Comparison of ENCODE assay signal across 15 cellular contexts in genomic region chr12:101942206-101942605, GRCh38.
"Had no signal": no experiment of that assay in that cellular context is flagged by ENCODE, and none has a peak within 500 bp of the region (broad histone marks: within the 10 kb centered on the region; RNA-seq: fewer than 3 reads in every experiment).

No MANE protein-coding gene starts in this region.

- H3K4me2 ChIP-seq: neural progenitor cell, smooth muscle cell had no signal

- H3K79me2 ChIP-seq: parathyroid adenoma had no signal

- H3K9ac ChIP-seq: neural progenitor cell, parathyroid adenoma had no signal

- H2AFZ ChIP-seq: neural progenitor cell, parathyroid adenoma had no signal

- DNase-seq: activated T-cell treated with anti-CD3 and anti-CD28 coated beads, Interleukin-2, amount 50 U/mL, for 1 hour; anterior cingulate cortex; dermis blood vessel endothelial cell; erythroblast; head of caudate nucleus; left cardiac atrium; stimulated activated naive CD4-positive, alpha-beta T cell; T-helper 17 cell had no signal

- H3K4me1 ChIP-seq: parathyroid adenoma, right atrium auricular region had no signal

- H3K27ac ChIP-seq: neural progenitor cell, parathyroid adenoma had no signal

- H3K36me3 ChIP-seq: neural progenitor cell, right atrium auricular region had no signal

- H3K36me3 Mint-ChIP-seq: activated naive CD4-positive, alpha-beta T cell treated with anti-CD3 and anti-CD28 coated beads, Interleukin-2, amount 50 U/mL, for 72 hours; neural progenitor cell; type B pancreatic cell had no signal

- H3K4me3 ChIP-seq: neural progenitor cell, right atrium auricular region, smooth muscle cell had no signal

- ATAC-seq: activated CD4-positive, CD25-positive, alpha-beta regulatory T cell treated with anti-CD3 and anti-CD28 coated beads, Interleukin-2, amount 50 U/mL, for 24 hours; activated naive CD4-positive, alpha-beta T cell treated with anti-CD3 and anti-CD28 coated beads, Interleukin-2, amount 50 U/mL, for 72 hours; left cardiac atrium had no signal

- H3K27me3 ChIP-seq: neural progenitor cell, right atrium auricular region had no signal

- H3K4me3 Mint-ChIP-seq: neural progenitor cell, T-helper 17 cell, type B pancreatic cell had no signal

- H3K4me1 Mint-ChIP-seq: neural progenitor cell, T-helper 17 cell had no signal

- H3K9me3 ChIP-seq: right atrium auricular region had no signal

- H3K9me3 Mint-ChIP-seq: activated naive CD4-positive, alpha-beta T cell treated with anti-CD3 and anti-CD28 coated beads, Interleukin-2, amount 50 U/mL, for 72 hours; neural progenitor cell; type B pancreatic cell had no signal

- H3K27ac Mint-ChIP-seq: activated naive CD4-positive, alpha-beta T cell treated with anti-CD3 and anti-CD28 coated beads, Interleukin-2, amount 50 U/mL, for 72 hours; neural progenitor cell; T-helper 17 cell; type B pancreatic cell had no signal
